16 cellular contexts compared by ENCODE assay signal in the genomic region with DNA sequence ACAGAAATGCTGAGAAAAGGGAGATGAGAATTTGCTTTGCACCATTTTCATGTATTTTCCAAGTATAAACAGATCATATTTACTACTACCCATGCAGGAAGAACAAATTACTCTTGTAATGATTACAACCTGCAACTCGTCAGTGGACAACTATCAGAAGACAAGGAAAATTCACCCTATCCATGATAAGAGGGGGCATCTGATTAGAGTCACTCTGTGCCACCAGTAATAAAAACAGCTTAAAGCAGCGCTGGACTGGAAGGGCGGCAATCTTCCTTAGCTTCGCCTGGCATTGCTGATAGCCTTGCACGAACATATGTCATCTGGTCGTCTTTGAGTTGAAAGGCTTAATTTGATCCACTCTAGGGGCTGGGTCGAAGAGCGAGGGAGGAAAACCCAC.
DNase-seq lines count a peak whose midpoint lies in the region; TF ChIP-seq lines count a peak whose summit lies in the region.
"Had no signal": no experiment of that assay in that cellular context is flagged by ENCODE, and none has a peak within 500 bp of the region (broad histone marks: within the 10 kb centered on the region; RNA-seq: fewer than 3 reads in every experiment).

No MANE protein-coding gene starts in this region.

- no peaks in the 10 kb centered on the region for H3K36me3 Mint-ChIP-seq in glutamatergic neuron (ENCODE audit: unreplicated experiment)
- peaks cover 44% of the 10 kb centered on the region for H3K36me3 Mint-ChIP-seq in activated naive CD4-positive, alpha-beta T cell treated with anti-CD3 and anti-CD28 coated beads, Interleukin-2, amount 10 ng/mL, durations not matched to agents 7 days and 5 days

- H3K4me3 Mint-ChIP-seq in glutamatergic neuron (ENCODE audit: unreplicated experiment): no peak overlapping the region
- H3K4me3 Mint-ChIP-seq in activated naive CD4-positive, alpha-beta T cell treated with anti-CD3 and anti-CD28 coated beads, Interleukin-2, amount 10 ng/mL, durations not matched to agents 7 days and 5 days: no peak overlapping the region
- H3K4me3 Mint-ChIP-seq: B cell; CD4-positive, alpha-beta memory T cell; GM23338; H9 had no signal

- peak overlapping the region; percentile 89 for H3K27ac Mint-ChIP-seq in glutamatergic neuron (ENCODE audit: unreplicated experiment)
- H3K27ac Mint-ChIP-seq in activated naive CD4-positive, alpha-beta T cell treated with anti-CD3 and anti-CD28 coated beads, Interleukin-2, amount 10 ng/mL, durations not matched to agents 7 days and 5 days: no peak overlapping the region
- H3K27ac Mint-ChIP-seq: B cell; CD4-positive, alpha-beta memory T cell; GM23338 had no signal

- H3K27me3 Mint-ChIP-seq in glutamatergic neuron (ENCODE audit: unreplicated experiment): peaks cover 5% of the 10 kb centered on the region
- H3K27me3 Mint-ChIP-seq in activated naive CD4-positive, alpha-beta T cell treated with anti-CD3 and anti-CD28 coated beads, Interleukin-2, amount 10 ng/mL, durations not matched to agents 7 days and 5 days: no peaks in the 10 kb centered on the region
- H3K27me3 Mint-ChIP-seq: B cell; CD4-positive, alpha-beta memory T cell had no signal

- DNase-seq in NCI-H82 (lab: John Stamatoyannopoulos, UW) (peak; percentile 10), NCI-H82 treated with DMSO at 0.1 percent for 48 hours (lab: John Stamatoyannopoulos, UW; ENCODE audit: unreplicated experiment) (no peak), SK-N-DZ (ENCODE audit: low spot score) (peak; percentile 40), glutamatergic neuron (no peak)
- DNase-seq in activated naive CD4-positive, alpha-beta T cell treated with anti-CD3 and anti-CD28 coated beads, Interleukin-2, amount 10 ng/mL, durations not matched to agents 7 days and 5 days: no peak
- no peak for DNase-seq in stimulated activated CD8-positive, alpha-beta memory T cell treated with anti-CD3 and anti-CD28 coated beads, Interleukin-4, amount 100 ng/mL, for 48 hours
- DNase-seq: C1 segment of cervical spinal cord; Calu3; CD4-positive, alpha-beta memory T cell; COR-L47; DMS53; DMS79 treated with DMSO at 0.1 percent for 48 hours; GF-D8; H9 had no signal

- no peak for TF ChIP-seq CTCF in glutamatergic neuron (IDR thresholded peaks at IDR 0.05; ENCODE audit: partially characterized antibody, unreplicated experiment)

- peaks cover 39% of the 10 kb centered on the region for H3K4me1 Mint-ChIP-seq in glutamatergic neuron (ENCODE audit: low read depth, unreplicated experiment)
- peaks cover 32% of the 10 kb centered on the region for H3K4me1 Mint-ChIP-seq in activated naive CD4-positive, alpha-beta T cell treated with anti-CD3 and anti-CD28 coated beads, Interleukin-2, amount 10 ng/mL, durations not matched to agents 7 days and 5 days
- H3K4me1 Mint-ChIP-seq: GM23338, H9 had no signal

- H3K9me3 Mint-ChIP-seq in glutamatergic neuron (ENCODE audit: unreplicated experiment): no peaks in the 10 kb centered on the region
- H3K9me3 Mint-ChIP-seq in activated naive CD4-positive, alpha-beta T cell treated with anti-CD3 and anti-CD28 coated beads, Interleukin-2, amount 10 ng/mL, durations not matched to agents 7 days and 5 days: no peaks in the 10 kb centered on the region
- H3K9me3 Mint-ChIP-seq: CD4-positive, alpha-beta memory T cell; GM23338; H9 had no signal

- CTCF ChIA-PET in activated naive CD4-positive, alpha-beta T cell treated with anti-CD3 and anti-CD28 coated beads, Interleukin-2, amount 10 ng/mL, durations not matched to agents 7 days and 5 days (lab: Charles Lee): no interaction called here

Comparison
In these comparisons a context has a peak if more than half of its experiments do, and no peak if none do; other contexts are left out.
1. DNase-seq: peak in NCI-H82 (single experiment) and SK-N-DZ (single experiment); none in NCI-H82 treated with DMSO at 0.1 percent for 48 hours (single experiment), glutamatergic neuron (single experiment), activated naive CD4-positive, alpha-beta T cell treated with anti-CD3 and anti-CD28 coated beads, Interleukin-2, amount 10 ng/mL, durations not matched to agents 7 days and 5 days (single experiment) and stimulated activated CD8-positive, alpha-beta memory T cell treated with anti-CD3 and anti-CD28 coated beads, Interleukin-4, amount 100 ng/mL, for 48 hours (single experiment).